Comparison of ENCODE assay signal across 22 cellular contexts in genomic region chr12:4261655-4262054, GRCh38. TPM values are rescaled to one million over a fixed set of nuclear protein-coding genes. Genes with fewer than 3 reads are reported as not detected.
A peak's percentile ranks its signal among the peaks of the same experiment; 100 is the strongest.
DNase-seq lines count a peak whose midpoint lies in the region; ATAC-seq and TF ChIP-seq lines count a peak whose summit lies in the region.
"Had no signal": no experiment of that assay in that cellular context is flagged by ENCODE, and none has a peak within 500 bp of the region (broad histone marks: within the 10 kb centered on the region; RNA-seq: fewer than 3 reads in every experiment).

No MANE protein-coding gene starts in this region.

- TF ChIP-seq CTCF in natural killer cell (IDR thresholded peaks at IDR 0.05), result no peak

- no peaks in the 10 kb centered on the region for H3K36me3 Mint-ChIP-seq in natural killer cell treated with Interleukin-12 subunit alpha and Interleukin-12 subunit beta and Interleukin-15 and Interleukin-18, amount 100 ng/mL, for 72 hours
- H3K36me3 Mint-ChIP-seq in natural killer cell, result peaks cover 6% of the 10 kb centered on the region
- H3K36me3 Mint-ChIP-seq: CD14-positive monocyte had no signal

- H3K27ac Mint-ChIP-seq in natural killer cell treated with Interleukin-12 subunit alpha and Interleukin-12 subunit beta and Interleukin-15 and Interleukin-18, amount 100 ng/mL, for 72 hours, result peak overlapping the region; percentile 45 to 68
- no peak overlapping the region for H3K27ac Mint-ChIP-seq in natural killer cell
- no peak overlapping the region for H3K27ac Mint-ChIP-seq in stimulated activated naive CD8-positive, alpha-beta T cell treated with anti-CD3 and anti-CD28 coated beads, Interleukin-15, amount 100 ng/mL, for 72 hours
- H3K27ac Mint-ChIP-seq: activated CD8-positive, alpha-beta memory T cell treated with anti-CD3 and anti-CD28 coated beads, Interleukin-2, amount 10 ng/mL, durations not matched to agents 7 days and 5 days; CD14-positive monocyte had no signal

- H3K9me3 Mint-ChIP-seq in natural killer cell treated with Interleukin-12 subunit alpha and Interleukin-12 subunit beta and Interleukin-15 and Interleukin-18, amount 100 ng/mL, for 72 hours, result no peaks in the 10 kb centered on the region
- peaks cover 0 to 3% of the 10 kb centered on the region in 2 donors for H3K9me3 Mint-ChIP-seq in natural killer cell
- H3K9me3 Mint-ChIP-seq in stimulated activated naive CD8-positive, alpha-beta T cell treated with anti-CD3 and anti-CD28 coated beads, Interleukin-15, amount 100 ng/mL, for 72 hours, result peaks cover 13 to 15% of the 10 kb centered on the region in 2 donors

- intact Hi-C loops in natural killer cell (cut with micrococcal nuclease), result no loop called here

- peaks cover 13 to 21% of the 10 kb centered on the region in 2 donors for H3K4me1 Mint-ChIP-seq in natural killer cell treated with Interleukin-12 subunit alpha and Interleukin-12 subunit beta and Interleukin-15 and Interleukin-18, amount 100 ng/mL, for 72 hours (ENCODE audit: low read depth in 2 of 2)
- no peaks in the 10 kb centered on the region for H3K4me1 Mint-ChIP-seq in natural killer cell
- peaks cover 25% of the 10 kb centered on the region for H3K4me1 Mint-ChIP-seq in stimulated activated naive CD8-positive, alpha-beta T cell treated with anti-CD3 and anti-CD28 coated beads, Interleukin-15, amount 100 ng/mL, for 72 hours

- peaks cover 2 to 6% of the 10 kb centered on the region in 2 donors for H3K27me3 Mint-ChIP-seq in natural killer cell treated with Interleukin-12 subunit alpha and Interleukin-12 subunit beta and Interleukin-15 and Interleukin-18, amount 100 ng/mL, for 72 hours
- peaks cover 0 to 7% of the 10 kb centered on the region in 2 donors for H3K27me3 Mint-ChIP-seq in natural killer cell (ENCODE audit: low read depth in 2 of 2)
- H3K27me3 Mint-ChIP-seq in stimulated activated naive CD8-positive, alpha-beta T cell treated with anti-CD3 and anti-CD28 coated beads, Interleukin-15, amount 100 ng/mL, for 72 hours, result no peaks in the 10 kb centered on the region

- no peak overlapping the region for H3K4me3 Mint-ChIP-seq in natural killer cell treated with Interleukin-12 subunit alpha and Interleukin-12 subunit beta and Interleukin-15 and Interleukin-18, amount 100 ng/mL, for 72 hours
- H3K4me3 Mint-ChIP-seq in natural killer cell, result no peak overlapping the region
- H3K4me3 Mint-ChIP-seq in stimulated activated naive CD8-positive, alpha-beta T cell treated with anti-CD3 and anti-CD28 coated beads, Interleukin-15, amount 100 ng/mL, for 72 hours, result no peak overlapping the region
- H3K4me3 Mint-ChIP-seq: activated CD8-positive, alpha-beta memory T cell treated with anti-CD3 and anti-CD28 coated beads, Interleukin-2, amount 10 ng/mL, durations not matched to agents 7 days and 5 days; CD14-positive monocyte had no signal

- peak; percentile 77 to 82 for ATAC-seq in natural killer cell treated with Interleukin-12 subunit alpha and Interleukin-12 subunit beta and Interleukin-15 and Interleukin-18, amount 100 ng/mL, for 72 hours
- no peak for ATAC-seq in natural killer cell
- ATAC-seq in GM21717 (IDR thresholded peaks at IDR 0.05; ENCODE audit: unreplicated experiment), result peak; percentile 69
- ATAC-seq in HG03097 (IDR thresholded peaks at IDR 0.05; ENCODE audit: low FRiP score, unreplicated experiment), result peak; percentile 56
- ATAC-seq in stimulated activated naive CD8-positive, alpha-beta T cell treated with anti-CD3 and anti-CD28 coated beads, Interleukin-15, amount 100 ng/mL, for 72 hours, result peak; percentile 92
- no peak for ATAC-seq in GM18867 (IDR thresholded peaks at IDR 0.05; ENCODE audit: unreplicated experiment)
- ATAC-seq: activated CD8-positive, alpha-beta memory T cell treated with anti-CD3 and anti-CD28 coated beads, Interleukin-2, amount 10 ng/mL, durations not matched to agents 7 days and 5 days; Panc1; right cardiac atrium had no signal

- peak; percentile 39 for DNase-seq in natural killer cell treated with Interleukin-12 subunit alpha and Interleukin-12 subunit beta and Interleukin-15 and Interleukin-18, amount 100 ng/mL, for 72 hours (ENCODE audit: low spot score)
- no peak for DNase-seq in natural killer cell
- DNase-seq in stimulated activated naive CD8-positive, alpha-beta T cell treated with anti-CD3 and anti-CD28 coated beads, Interleukin-15, amount 100 ng/mL, for 72 hours, result no peak
- no peak for DNase-seq in NCI-H446 (lab: John Stamatoyannopoulos, UW)
- no peak for DNase-seq in mesenteric fat pad (ENCODE audit: low spot score)
- DNase-seq: ACHN; activated CD8-positive, alpha-beta memory T cell treated with anti-CD3 and anti-CD28 coated beads, Interleukin-2, amount 10 ng/mL, durations not matched to agents 7 days and 5 days; activated gamma-delta T cell treated with Interleukin-2 at 50 U/mL for 16 hours; amygdala; DMS153; NCI-H1417 treated with DMSO at 0.1 percent for 48 hours; NCI-H2171; NCI-H774; occipital lobe; right cardiac atrium; stimulated activated CD4-positive, alpha-beta T cell treated with anti-CD3 and anti-CD28 coated beads, Interleukin-15, amount 100 ng/mL, for 24 hours; stomach had no signal

RNA-seq across cellular contexts. Expression of gene CCND2, which starts 11.9 kb away (rescaled TPM):
- total RNA-seq in natural killer cell treated with Interleukin-12 subunit alpha and Interleukin-12 subunit beta and Interleukin-15 and Interleukin-18, amount 100 ng/mL, for 72 hours, result 1,000 to 10,000 TPM in 1 of 2 donors, 100 to 1,000 TPM in 1; 942 to 1,190 TPM
- total RNA-seq in natural killer cell, result 100 to 1,000 TPM; 164 to 247 (median 228) TPM
- total RNA-seq in mesenteric fat pad, result 93.0 TPM

RNA-seq across cellular contexts. Expression of gene TIGAR, which starts 59.4 kb away (rescaled TPM):
- 10 to 100 TPM in 1 of 2 donors, 1 to 10 TPM in 1; 7.4 to 10.2 TPM for total RNA-seq in natural killer cell treated with Interleukin-12 subunit alpha and Interleukin-12 subunit beta and Interleukin-15 and Interleukin-18, amount 100 ng/mL, for 72 hours
- total RNA-seq in natural killer cell (1 to 10 TPM; 6.1 to 7.4 (median 7.3) TPM), mesenteric fat pad (13.8 TPM)

Comparison
In these comparisons a context has a peak if more than half of its experiments do, and no peak if none do; other contexts are left out.
1. ATAC-seq: peak in natural killer cell treated with Interleukin-12 subunit alpha and Interleukin-12 subunit beta and Interleukin-15 and Interleukin-18, amount 100 ng/mL, for 72 hours (2 of 2), GM21717 (single experiment), HG03097 (single experiment) and stimulated activated naive CD8-positive, alpha-beta T cell treated with anti-CD3 and anti-CD28 coated beads, Interleukin-15, amount 100 ng/mL, for 72 hours (single experiment); none in natural killer cell (0 of 3) and GM18867 (single experiment).
2. H3K27ac Mint-ChIP-seq: peak in natural killer cell treated with Interleukin-12 subunit alpha and Interleukin-12 subunit beta and Interleukin-15 and Interleukin-18, amount 100 ng/mL, for 72 hours (2 of 2); none in natural killer cell (0 of 2) and stimulated activated naive CD8-positive, alpha-beta T cell treated with anti-CD3 and anti-CD28 coated beads, Interleukin-15, amount 100 ng/mL, for 72 hours (0 of 2).